In genomic region chr22:24776525-24776924, GRCh38 we compare ENCODE assay signal across 24 cellular contexts. TPM values are rescaled to one million over a fixed set of nuclear protein-coding genes. Genes with fewer than 3 reads are reported as not detected.
DNase-seq lines count a peak whose midpoint lies in the region; ATAC-seq and TF ChIP-seq lines count a peak whose summit lies in the region.
"Had no signal": no experiment of that assay in that cellular context is flagged by ENCODE, and none has a peak within 500 bp of the region (broad histone marks: within the 10 kb centered on the region; RNA-seq: fewer than 3 reads in every experiment).

No MANE protein-coding gene starts in this region.

- no peak for ATAC-seq in HG02885 (IDR thresholded peaks at IDR 0.05; ENCODE audit: poor library complexity, unreplicated experiment)

- H3K9ac ChIP-seq in BLaER1 (no peak overlapping the region), mesenchymal stem cell (ENCODE audit: low read length) (no peak overlapping the region), smooth muscle cell (ENCODE audit: low read depth) (no peak overlapping the region)

- no peak overlapping the region for H3K4ac ChIP-seq in mesenchymal stem cell (ENCODE audit: low read depth in 1 of 2, low read length in 2 of 2)

- H3K18ac ChIP-seq in mesenchymal stem cell (ENCODE audit: low read depth in 1 of 2, low read length in 2 of 2), result no peak overlapping the region

- H2BK5ac ChIP-seq in mesenchymal stem cell (ENCODE audit: low read depth, low read length, poor library complexity, severe bottlenecking), result no peak overlapping the region

- DNase-seq in mesenchymal stem cell, result no peak
- no peak for DNase-seq in smooth muscle cell (lab: John Stamatoyannopoulos, UW; ENCODE audit: unreplicated experiment)
- DNase-seq in RKO (ENCODE audit: low spot score), result no peak
- no peak for DNase-seq in AG08395 (ENCODE audit: low spot score)
- DNase-seq: 8988T; ACHN; CD4-positive, alpha-beta T cell; DMS53; H9; KBM-7; MV-4-11; NCI-H1105; NCI-H146; NCI-H1930; NCI-H526 treated with DMSO at 0.1 percent for 48 hours; SHP77 had no signal

- H3K23ac ChIP-seq in mesenchymal stem cell (ENCODE audit: low read length in 2 of 2), result no peak overlapping the region

- peak overlapping the region; percentile 14 for H3K4me2 ChIP-seq in BLaER1
- no peak overlapping the region for H3K4me2 ChIP-seq in mesenchymal stem cell (ENCODE audit: low read length, poor library complexity, severe bottlenecking)
- peak overlapping the region; percentile 20 for H3K4me2 ChIP-seq in smooth muscle cell

- H3K27ac ChIP-seq in BLaER1, result no peak overlapping the region
- H3K27ac ChIP-seq in VCaP, result peak overlapping the region; percentile 18; the same call in 1 of the 2 replicates
- H3K27ac ChIP-seq in mesenchymal stem cell (ENCODE audit: low read length, poor library complexity, severe bottlenecking), result no peak overlapping the region
- H3K27ac ChIP-seq in smooth muscle cell (ENCODE audit: low read depth), result no peak overlapping the region
- H3K27ac ChIP-seq: RWPE1 had no signal

- no peak overlapping the region for H2BK12ac ChIP-seq in mesenchymal stem cell (ENCODE audit: low read length in 2 of 2)

- no peak overlapping the region for H3K14ac ChIP-seq in mesenchymal stem cell (ENCODE audit: low read length in 2 of 2)

- H4K8ac ChIP-seq in mesenchymal stem cell (ENCODE audit: low read length), result no peak overlapping the region

- H3K79me2 ChIP-seq in smooth muscle cell (ENCODE audit: low read depth), result no peaks in the 10 kb centered on the region

- no peak overlapping the region for H2BK15ac ChIP-seq in mesenchymal stem cell (ENCODE audit: low read depth, poor library complexity, severe bottlenecking)

- peak overlapping the region; percentile 19 for H2BK120ac ChIP-seq in mesenchymal stem cell (ENCODE audit: low read depth, low read length)

- no peak overlapping the region for H4K91ac ChIP-seq in mesenchymal stem cell (ENCODE audit: low read length)

- no peak overlapping the region for H3K4me3 ChIP-seq in BLaER1
- no peak overlapping the region for H3K4me3 ChIP-seq in mesenchymal stem cell (ENCODE audit: insufficient read depth in 1 of 2, low read depth in 1 of 2, low read length in 2 of 2)
- H3K4me3 ChIP-seq in smooth muscle cell, result no peak overlapping the region

- no peak overlapping the region for H2AK5ac ChIP-seq in mesenchymal stem cell (ENCODE audit: low read length, severe bottlenecking)

- H3K79me1 ChIP-seq in mesenchymal stem cell (replicated peaks; ENCODE audit: low read length, poor library complexity, severe bottlenecking), result no peaks in the 10 kb centered on the region

- H2AFZ ChIP-seq in mesenchymal stem cell (ENCODE audit: low read depth, low read length) (no peak overlapping the region), smooth muscle cell (ENCODE audit: low read depth) (no peak overlapping the region)

- H3K27me3 ChIP-seq in BLaER1 (no peaks in the 10 kb centered on the region), mesenchymal stem cell (ENCODE audit: control insufficient read depth in 1 of 2, insufficient read depth in 1 of 2, low read length in 2 of 2) (peaks cover 16 to 31% of the 10 kb centered on the region in 2 experiments), smooth muscle cell (ENCODE audit: low read depth) (no peaks in the 10 kb centered on the region)

- 86% methylated on average over 5 of the region's 5 CpGs for WGBS in mesenchymal stem cell
- 75% methylated on average over 5 of the region's 5 CpGs for WGBS in smooth muscle cell (ENCODE audit: low lambda C conversion rate)

- H3K36me3 ChIP-seq in BLaER1 (no peaks in the 10 kb centered on the region), mesenchymal stem cell (ENCODE audit: control insufficient read depth in 1 of 2, insufficient read depth in 2 of 2, low read depth in 1 of 2, low read length in 2 of 2) (no peaks in the 10 kb centered on the region), smooth muscle cell (ENCODE audit: low read depth) (no peaks in the 10 kb centered on the region)

- peaks cover 7% of the 10 kb centered on the region for H3F3A ChIP-seq in smooth muscle cell (ENCODE audit: low read depth)

- H4K20me1 ChIP-seq in BLaER1, result no peaks in the 10 kb centered on the region
- no peaks in the 10 kb centered on the region for H4K20me1 ChIP-seq in smooth muscle cell (ENCODE audit: low read depth)

- H3K9me3 ChIP-seq in BLaER1 (peaks cover 9% of the 10 kb centered on the region; the same call in 1 of the 2 replicates), mesenchymal stem cell (ENCODE audit: control insufficient read depth, low read length) (no peaks in the 10 kb centered on the region), smooth muscle cell (replicated peaks; ENCODE audit: low read depth) (no peaks in the 10 kb centered on the region)

- peaks cover 18% of the 10 kb centered on the region for H3K4me1 ChIP-seq in BLaER1
- no peaks in the 10 kb centered on the region for H3K4me1 ChIP-seq in mesenchymal stem cell (ENCODE audit: control insufficient read depth, insufficient read depth, low read depth, low read length)
- no peaks in the 10 kb centered on the region for H3K4me1 ChIP-seq in smooth muscle cell (ENCODE audit: low read depth)

- no peak for TF ChIP-seq CTCF in VCaP (conservative IDR thresholded peaks at IDR 0.05)
- no peak for TF ChIP-seq CTCF in smooth muscle cell (IDR thresholded peaks at IDR 0.05; ENCODE audit: borderline replicate concordance, insufficient read depth, poor library complexity, severe bottlenecking)

RNA-seq across cellular contexts. Expression of gene PIWIL3, which starts 2.0 kb away (rescaled TPM):
- polyA plus RNA-seq in mesenchymal stem cell (2013, experiment 1 of 2), result not detected
- not detected for polyA plus RNA-seq in mesenchymal stem cell (2013, experiment 2 of 2)
- 0.04 and 0.36 TPM in 2 replicates for total RNA-seq in smooth muscle cell
- polyA plus RNA-seq in smooth muscle cell, result not detected in 2 replicates
- total RNA-seq: CD4-positive, alpha-beta T cell; LHCN-M2; MCF 10A; NCI-H460 had no signal
- polyA plus RNA-seq: BJ had no signal

RNA-seq across cellular contexts. Expression of gene SGSM1, which starts 29.5 kb away (rescaled TPM):
- polyA plus RNA-seq in mesenchymal stem cell (2013, experiment 1 of 2), result 0.11 TPM
- 0.10 TPM for polyA plus RNA-seq in mesenchymal stem cell (2013, experiment 2 of 2)
- 0.13 and 0.18 TPM in 2 replicates for total RNA-seq in smooth muscle cell
- not detected in 2 replicates for polyA plus RNA-seq in smooth muscle cell
- total RNA-seq: LHCN-M2 had no signal
- polyA plus RNA-seq: BJ had no signal
